Comparison of ENCODE assay signal across 8 cellular contexts in genomic region chr12:1660304-1661187, GRCh38. TPM values are rescaled to one million over a fixed set of nuclear protein-coding genes. Genes with fewer than 3 reads are reported as not detected.
DNase-seq lines count a peak whose midpoint lies in the region; ATAC-seq, FAIRE-seq and TF ChIP-seq lines count a peak whose summit lies in the region.

No MANE protein-coding gene starts in this region.

- H3K4ac ChIP-seq in H9 (ENCODE audit: low read depth, low read length): no peak overlapping the region

- no peak overlapping the region for H3K14ac ChIP-seq in H9 (ENCODE audit: insufficient read depth, low read length)

- H4K5ac ChIP-seq in H9 (ENCODE audit: insufficient read length, low read depth, low read length): no peak overlapping the region

- peaks cover 0 to 5% of the 10 kb centered on the region in 2 experiments; a peak in 2 of 5 replicates for H3K9me3 Mint-ChIP-seq in H9
- no peaks in the 10 kb centered on the region for H3K9me3 Mint-ChIP-seq in activated CD8-positive, alpha-beta memory T cell treated with anti-CD3 and anti-CD28 coated beads, Interleukin-2, amount 10 ng/mL, durations not matched to agents 7 days and 5 days (ENCODE audit: low read depth)

- peaks cover 60% of the 10 kb centered on the region for H3K27me3 Mint-ChIP-seq in H9 (ENCODE audit: low read depth)
- peaks cover 2% of the 10 kb centered on the region for H3K27me3 Mint-ChIP-seq in activated CD8-positive, alpha-beta memory T cell treated with anti-CD3 and anti-CD28 coated beads, Interleukin-2, amount 10 ng/mL, durations not matched to agents 7 days and 5 days

- H3K36me3 ChIP-seq in pancreas: no peaks in the 10 kb centered on the region

- H2BK12ac ChIP-seq in H9 (ENCODE audit: insufficient read length, low read depth, low read length): no peak overlapping the region

- H4K91ac ChIP-seq in H9 (ENCODE audit: insufficient read length, low read depth, low read length): no peak overlapping the region

- H2BK20ac ChIP-seq in H9 (ENCODE audit: low read depth, low read length, poor library complexity, severe bottlenecking): no peak overlapping the region

- no peak overlapping the region for H2BK15ac ChIP-seq in H9 (ENCODE audit: low read depth, low read length)

- H2BK120ac ChIP-seq in H9 (ENCODE audit: low read depth, low read length, poor library complexity, severe bottlenecking): no peak overlapping the region

- TF ChIP-seq CTCF in H9 (conservative IDR thresholded peaks at IDR 0.05) (no peak), pancreas (IDR thresholded peaks at IDR 0.05) (no peak)

- no peak overlapping the region for H3K9ac ChIP-seq in H9 (ENCODE audit: extremely low read depth, insufficient read length, low read length)

- peak; percentile 41 for FAIRE-seq in pancreas (lab: Jason Lieb, UNC)

- H3K4me3 ChIP-seq in pancreas: no peak overlapping the region

- H3K4me2 ChIP-seq in H9 (ENCODE audit: insufficient read depth, insufficient read length, low read length): no peak overlapping the region

- H3K56ac ChIP-seq in H9 (ENCODE audit: insufficient read length, low read depth, low read length): no peak overlapping the region

- DNase-seq in H9 (no peak), fibroblast of gingiva (ENCODE audit: low read depth) (peak; percentile 28), pancreas (peak; percentile 85 to 96 (median 94)), SHP77 (lab: John Stamatoyannopoulos, UW) (no peak), NCI-H2081 (lab: John Stamatoyannopoulos, UW) (no peak), NCI-H2171 treated with DMSO at 0.1 percent for 48 hours (lab: John Stamatoyannopoulos, UW) (no peak)
- DNase-seq in activated CD8-positive, alpha-beta memory T cell treated with anti-CD3 and anti-CD28 coated beads, Interleukin-2, amount 10 ng/mL, durations not matched to agents 7 days and 5 days: peak; percentile 61

- no peak overlapping the region for H3T11ph ChIP-seq in H9 (ENCODE audit: low read length)

- intact Hi-C loops in pancreas (cut with DNase I): no loop called here

- peaks cover 14% of the 10 kb centered on the region for H3K23me2 ChIP-seq in H9 (ENCODE audit: insufficient read length, low read depth, low read length, poor library complexity, severe bottlenecking)

- peak overlapping the region; percentile 45 to 76 for H3K4me3 Mint-ChIP-seq in H9
- no peak overlapping the region for H3K4me3 Mint-ChIP-seq in activated CD8-positive, alpha-beta memory T cell treated with anti-CD3 and anti-CD28 coated beads, Interleukin-2, amount 10 ng/mL, durations not matched to agents 7 days and 5 days

- H3K9me3 ChIP-seq in H9 (ENCODE audit: control insufficient read depth, low read depth, low read length) (no peaks in the 10 kb centered on the region), pancreas (no peaks in the 10 kb centered on the region)

- no peaks in the 10 kb centered on the region for H3K79me2 ChIP-seq in H9 (ENCODE audit: insufficient read depth, low read length)

- no peak overlapping the region for H3K23ac ChIP-seq in H9 (ENCODE audit: insufficient read length, low read depth, low read length)

- H3K4me1 ChIP-seq in H9 (ENCODE audit: insufficient read depth, low read length) (no peaks in the 10 kb centered on the region), pancreas (peaks cover 12 to 30% (median 17%) of the 10 kb centered on the region in 3 donors)

- peaks cover 4 to 11% of the 10 kb centered on the region in 2 experiments; a peak in 3 of 4 replicates for H3K4me1 Mint-ChIP-seq in H9
- H3K4me1 Mint-ChIP-seq in activated CD8-positive, alpha-beta memory T cell treated with anti-CD3 and anti-CD28 coated beads, Interleukin-2, amount 10 ng/mL, durations not matched to agents 7 days and 5 days: peaks cover 25% of the 10 kb centered on the region

- H4K8ac ChIP-seq in H9 (replicated peaks; ENCODE audit: insufficient read length, low read depth, low read length): no peak overlapping the region

- no peak overlapping the region for H3K27ac Mint-ChIP-seq in H9
- H3K27ac Mint-ChIP-seq in activated CD8-positive, alpha-beta memory T cell treated with anti-CD3 and anti-CD28 coated beads, Interleukin-2, amount 10 ng/mL, durations not matched to agents 7 days and 5 days: peak overlapping the region; percentile 44

- no peaks in the 10 kb centered on the region; a peak in 1 of 7 replicates for H3K36me3 Mint-ChIP-seq in H9 (ENCODE audit: insufficient read depth in 1 of 3, low read depth in 3 of 3)
- H3K36me3 Mint-ChIP-seq in activated CD8-positive, alpha-beta memory T cell treated with anti-CD3 and anti-CD28 coated beads, Interleukin-2, amount 10 ng/mL, durations not matched to agents 7 days and 5 days: peaks cover 4% of the 10 kb centered on the region

- peaks cover 9% of the 10 kb centered on the region; the same call in 1 of the 2 replicates for H3K27me3 ChIP-seq in H9 (ENCODE audit: insufficient read depth, low read length)
- no peaks in the 10 kb centered on the region for H3K27me3 ChIP-seq in pancreas

- WGBS in H9 (ENCODE audit: extremely low coverage, insufficient read length, low lambda C conversion rate): no CpG with 5 or more reads among the region's 20 CpGs
- 45 to 50% methylated on average over 16 to 18 of the region's 20 CpGs for WGBS in pancreas, 2 donors

- no peak overlapping the region for H3K18ac ChIP-seq in H9 (ENCODE audit: insufficient read length, low read depth, low read length)

- no peak overlapping the region for H2AK5ac ChIP-seq in H9 (ENCODE audit: insufficient read length, low read length)

- no peak overlapping the region for H2AFZ ChIP-seq in H9 (ENCODE audit: low read length)

- H3K79me1 ChIP-seq in H9 (ENCODE audit: insufficient read depth, low read depth, low read length, poor library complexity, severe bottlenecking): no peaks in the 10 kb centered on the region

- H2BK5ac ChIP-seq in H9 (ENCODE audit: insufficient read length, low read length): no peak overlapping the region

- H3K27ac ChIP-seq in H9 (ENCODE audit: insufficient read length, low read depth, low read length) (no peak overlapping the region), pancreas (peak overlapping the region; percentile 88 to 98 (median 94))

- CTCF ChIA-PET in activated CD8-positive, alpha-beta memory T cell treated with anti-CD3 and anti-CD28 coated beads, Interleukin-2, amount 10 ng/mL, durations not matched to agents 7 days and 5 days (lab: Charles Lee): interaction anchor here (1.0 to 16.9 kb wide), 7 partner anchors 9 to 542 kb away, joined by 3 to 304 read pairs (median 6); no protein-coding TSS in a partner anchor

- ATAC-seq in activated CD8-positive, alpha-beta memory T cell treated with anti-CD3 and anti-CD28 coated beads, Interleukin-2, amount 10 ng/mL, durations not matched to agents 7 days and 5 days: no peak
- ATAC-seq in pancreas (peak; percentile 66 to 80 (median 78)), HG03095 (IDR thresholded peaks at IDR 0.05; ENCODE audit: unreplicated experiment) (no peak)

- no peaks in the 10 kb centered on the region for H4K20me1 ChIP-seq in H9 (ENCODE audit: control insufficient read depth, insufficient read depth, insufficient read length)

RNA-seq across cellular contexts. Expression of gene ADIPOR2, which starts 30.3 kb away (rescaled TPM):
- total RNA-seq in H9 (2021) (44.2 and 45.3 TPM in 2 replicates), pancreas (10 to 100 TPM; 19.2 to 27.5 (median 24.6) TPM)
- 10 to 100 TPM; 63.5 to 83.3 TPM for total RNA-seq in activated CD8-positive, alpha-beta memory T cell treated with anti-CD3 and anti-CD28 coated beads, Interleukin-2, amount 10 ng/mL, durations not matched to agents 7 days and 5 days
- 10 to 100 TPM; 10.4 to 21.6 TPM for polyA plus RNA-seq in pancreas

RNA-seq across cellular contexts. Expression of gene WNT5B, which starts 31.5 kb away (rescaled TPM):
- total RNA-seq in H9 (2021) (0.61 and 1.5 TPM in 2 replicates), pancreas (1 to 10 TPM in 2 of 6 donors, under 1 TPM in 4; 0.72 to 2.8 (median 0.92) TPM)
- 1 to 10 TPM in 1 of 2 experiments, under 1 TPM in 1; 0.70 to 5.8 TPM for total RNA-seq in activated CD8-positive, alpha-beta memory T cell treated with anti-CD3 and anti-CD28 coated beads, Interleukin-2, amount 10 ng/mL, durations not matched to agents 7 days and 5 days
- under 1 TPM; 0.72 to 0.85 TPM for polyA plus RNA-seq in pancreas

Comparison
In these comparisons a context has a peak if more than half of its experiments do, and no peak if none do; other contexts are left out.
1. DNase-seq: peak in activated CD8-positive, alpha-beta memory T cell treated with anti-CD3 and anti-CD28 coated beads, Interleukin-2, amount 10 ng/mL, durations not matched to agents 7 days and 5 days (single experiment), fibroblast of gingiva (single experiment) and pancreas (6 of 6); none in H9 (single experiment), SHP77 (0 of 2), NCI-H2081 (0 of 2) and NCI-H2171 treated with DMSO at 0.1 percent for 48 hours (single experiment).
2. ATAC-seq: peak in pancreas (4 of 4); none in activated CD8-positive, alpha-beta memory T cell treated with anti-CD3 and anti-CD28 coated beads, Interleukin-2, amount 10 ng/mL, durations not matched to agents 7 days and 5 days (single experiment) and HG03095 (single experiment).